In genomic region chr2:205212357-205212756, GRCh38 we compare ENCODE assay signal across 24 cellular contexts.
"Had no signal": no experiment of that assay in that cellular context is flagged by ENCODE, and none has a peak within 500 bp of the region (broad histone marks: within the 10 kb centered on the region; RNA-seq: fewer than 3 reads in every experiment).

No MANE protein-coding gene starts in this region.

- H3K4me1 ChIP-seq: SJSA1 had no signal

- H3K27ac Mint-ChIP-seq: activated CD4-positive, alpha-beta T cell treated with anti-CD3 and anti-CD28 coated beads, Interleukin-2, amount 10 ng/mL, durations not matched to agents 24 days and 14 days; activated naive CD4-positive, alpha-beta T cell treated with anti-CD3 and anti-CD28 coated beads, Interleukin-2, amount 50 U/mL, for 72 hours; activated naive CD8-positive, alpha-beta T cell treated with anti-CD3 and anti-CD28 coated beads, Interleukin-2, amount 50 U/mL, for 24 hours; T-helper 17 cell; WTC11 had no signal

- H3K4me2 ChIP-seq: KMS-11 had no signal

- H3K9me3 ChIP-seq: SJSA1 had no signal

- H3K27ac ChIP-seq: brain microvascular endothelial cell, KMS-11, SJSA1 had no signal

- DNase-seq: activated CD4-positive, alpha-beta T cell treated with anti-CD3 and anti-CD28 coated beads, Interleukin-2, amount 10 ng/mL, durations not matched to agents 24 days and 14 days; activated CD4-positive, alpha-beta T cell treated with anti-CD3 and anti-CD28 coated beads, Interleukin-2, amount 50 U/mL, for 48 hours; activated CD4-positive, CD25-positive, alpha-beta regulatory T cell treated with anti-CD3 and anti-CD28 coated beads, Interleukin-2, amount 50 U/mL, for 72 hours; activated CD8-positive, alpha-beta memory T cell treated with anti-CD3 and anti-CD28 coated beads for 24 hours; activated effector memory CD4-positive, alpha-beta T cell treated with anti-CD3 and anti-CD28 coated beads, Interleukin-2, amount 50 U/mL, for 16 hours; activated naive CD4-positive, alpha-beta T cell treated with Interleukin-2 at 50 U/mL for 16 hours; activated naive CD8-positive, alpha-beta T cell treated with anti-CD3 and anti-CD28 coated beads, Interleukin-2, amount 50 U/mL, for 24 hours; activated T-cell treated with anti-CD3 and anti-CD28 coated beads, Interleukin-2, amount 50 U/mL, for 4 hours; amniotic stem cell; brain microvascular endothelial cell; caudate nucleus; MM.1S; NCI-H146; NCI-H187 treated with DMSO at 0.1 percent for 48 hours; NCI-H446; NCI-H526; SHP77; T-helper 17 cell; T-helper 9 cell had no signal

- H3K4me1 Mint-ChIP-seq: activated CD4-positive, alpha-beta T cell treated with anti-CD3 and anti-CD28 coated beads, Interleukin-2, amount 10 ng/mL, durations not matched to agents 24 days and 14 days; activated naive CD8-positive, alpha-beta T cell treated with anti-CD3 and anti-CD28 coated beads, Interleukin-2, amount 50 U/mL, for 24 hours had no signal

- H3K36me3 Mint-ChIP-seq: activated naive CD4-positive, alpha-beta T cell treated with anti-CD3 and anti-CD28 coated beads, Interleukin-2, amount 50 U/mL, for 72 hours; WTC11 had no signal

- H3K27me3 Mint-ChIP-seq: activated naive CD8-positive, alpha-beta T cell treated with anti-CD3 and anti-CD28 coated beads, Interleukin-2, amount 50 U/mL, for 24 hours; T-helper 17 cell had no signal

- H3K36me3 ChIP-seq: brain microvascular endothelial cell, SJSA1 had no signal

- ATAC-seq: activated naive CD4-positive, alpha-beta T cell treated with anti-CD3 and anti-CD28 coated beads, Interleukin-2, amount 50 U/mL, for 72 hours; activated naive CD8-positive, alpha-beta T cell treated with anti-CD3 and anti-CD28 coated beads, Interleukin-2, amount 50 U/mL, for 24 hours; activated T-cell treated with anti-CD3 and anti-CD28 coated beads, Interleukin-2, amount 50 U/mL, for 4 hours; SK-N-SH treated with all-trans-retinoic acid at 6 μM for 48 hours; T-helper 17 cell; WTC11 had no signal

- H3K4me3 Mint-ChIP-seq: activated CD4-positive, alpha-beta T cell treated with anti-CD3 and anti-CD28 coated beads, Interleukin-2, amount 10 ng/mL, durations not matched to agents 24 days and 14 days; activated naive CD8-positive, alpha-beta T cell treated with anti-CD3 and anti-CD28 coated beads, Interleukin-2, amount 50 U/mL, for 24 hours; activated T-cell treated with anti-CD3 and anti-CD28 coated beads, Interleukin-2, amount 50 U/mL, for 4 hours; T-helper 17 cell; WTC11 had no signal

- H3K4me3 ChIP-seq: SJSA1 had no signal

- H3K9me3 Mint-ChIP-seq: activated CD4-positive, alpha-beta T cell treated with anti-CD3 and anti-CD28 coated beads, Interleukin-2, amount 10 ng/mL, durations not matched to agents 24 days and 14 days; activated naive CD4-positive, alpha-beta T cell treated with anti-CD3 and anti-CD28 coated beads, Interleukin-2, amount 50 U/mL, for 72 hours; activated naive CD8-positive, alpha-beta T cell treated with anti-CD3 and anti-CD28 coated beads, Interleukin-2, amount 50 U/mL, for 24 hours; WTC11 had no signal

- H3K27me3 ChIP-seq: brain microvascular endothelial cell, SJSA1 had no signal
